Comparison of ENCODE assay signal across 2 cellular contexts in genomic region chr10:102970941-102971340, GRCh38.
TF ChIP-seq lines count a peak whose summit lies in the region.

No MANE protein-coding gene starts in this region.

TF ChIP-seq in HepG2, 621 proteins besides CTCF, POLR2A, EP300 and RAD21 (continues in another document):
- no peak for TF ChIP-seq MAFK (conservative IDR thresholded peaks at IDR 0.05 in 1 of 2, IDR thresholded peaks at IDR 0.05 in 1 of 2; ENCODE audit: low read length in 2 of 2)
- no peak for TF ChIP-seq ZNF576 (CRISPR knock-in tag; IDR thresholded peaks at IDR 0.05)
- 0 out of 2 replicates have a peak, but pooled peaks have one; percentile 26 for TF ChIP-seq ZSCAN31 (CRISPR knock-in tag; IDR thresholded peaks at IDR 0.05; ENCODE audit: low read depth)
- TF ChIP-seq RARA (CRISPR knock-in tag; IDR thresholded peaks at IDR 0.05) = peak; percentile 34; the same call in 1 of the 2 replicates
- TF ChIP-seq RARG (CRISPR knock-in tag; IDR thresholded peaks at IDR 0.05; ENCODE audit: low read depth) = no peak
- 0 out of 2 replicates have a peak, but pooled peaks have one; percentile 24 for TF ChIP-seq NCOA2 (CRISPR knock-in tag; IDR thresholded peaks at IDR 0.05)
- no peak for TF ChIP-seq TCF7 (IDR thresholded peaks at IDR 0.05; ENCODE audit: low read depth)
- TF ChIP-seq SOX13 (IDR thresholded peaks at IDR 0.05) = no peak
- 0 out of 4 replicates have a peak, but pooled peaks of 1 of the 2 experiments have one; percentile 46 for TF ChIP-seq SOX13 (CRISPR knock-in tag; conservative IDR thresholded peaks at IDR 0.05 in 1 of 2, IDR thresholded peaks at IDR 0.05 in 1 of 2)
- no peak for TF ChIP-seq SKI (IDR thresholded peaks at IDR 0.05; ENCODE audit: partially characterized antibody)
- TF ChIP-seq PTBP1 (IDR thresholded peaks at IDR 0.05; ENCODE audit: low read depth, low read length, poor library complexity, severe bottlenecking) = no peak
- peak; percentile 85; the same call in 1 of the 2 replicates for TF ChIP-seq ZFP90 (CRISPR knock-in tag; IDR thresholded peaks at IDR 0.05; ENCODE audit: borderline replicate concordance)
- peak; percentile 29; the same call in 1 of the 2 replicates for TF ChIP-seq FOXP4 (CRISPR knock-in tag; IDR thresholded peaks at IDR 0.05)
- TF ChIP-seq ZNF362 (CRISPR knock-in tag; IDR thresholded peaks at IDR 0.05; ENCODE audit: borderline replicate concordance) = peak; percentile 90
- TF ChIP-seq TBX2 (CRISPR knock-in tag; IDR thresholded peaks at IDR 0.05; ENCODE audit: borderline replicate concordance) = peak; percentile 46; the same call in 1 of the 2 replicates
- peak; percentile 46; the same call in 1 of the 2 replicates for TF ChIP-seq ARID5B (CRISPR knock-in tag; IDR thresholded peaks at IDR 0.05)
- no peak for TF ChIP-seq ZNF337 (CRISPR knock-in tag; IDR thresholded peaks at IDR 0.05; ENCODE audit: borderline replicate concordance, low read depth)
- no peak for TF ChIP-seq SALL1 (CRISPR knock-in tag; IDR thresholded peaks at IDR 0.05)
- 0 out of 2 replicates have a peak, but pooled peaks have one; percentile 22 for TF ChIP-seq IKZF5 (CRISPR knock-in tag; IDR thresholded peaks at IDR 0.05)
- 0 out of 2 replicates have a peak, but pooled peaks have one; percentile 31 for TF ChIP-seq ZBTB7B (CRISPR knock-in tag; IDR thresholded peaks at IDR 0.05)
- no peak for TF ChIP-seq ZNF768 (CRISPR knock-in tag; IDR thresholded peaks at IDR 0.05)
- TF ChIP-seq ZNF235 (CRISPR knock-in tag; IDR thresholded peaks at IDR 0.05; ENCODE audit: borderline replicate concordance) = no peak
- peak; percentile 44; the same call in 1 of the 2 replicates for TF ChIP-seq HNF4A (CRISPR knock-in tag; IDR thresholded peaks at IDR 0.05)
- TF ChIP-seq ZNF367 (CRISPR knock-in tag; IDR thresholded peaks at IDR 0.05; ENCODE audit: borderline replicate concordance) = no peak

TF ChIP-seq in IMR-90, 13 proteins besides CTCF, POLR2A, EP300 and RAD21:
- TF ChIP-seq CEBPB (IDR thresholded peaks at IDR 0.05; ENCODE audit: low read depth, low read length) (no peak), RCOR1 (IDR thresholded peaks at IDR 0.05; ENCODE audit: insufficient replicate concordance, low read length) (no peak), MAFK (IDR thresholded peaks at IDR 0.05; ENCODE audit: low read depth, low read length) (no peak), SMC3 (IDR thresholded peaks at IDR 0.05; ENCODE audit: low read depth, low read length) (no peak), MAZ (IDR thresholded peaks at IDR 0.05; ENCODE audit: borderline replicate concordance, low read depth, low read length) (no peak), USF2 (IDR thresholded peaks at IDR 0.05; ENCODE audit: low read depth, low read length) (no peak)
